Comparison of ENCODE assay signal across 16 cellular contexts in genomic region chr11:134361661-134362060, GRCh38. TPM values are rescaled to one million over a fixed set of nuclear protein-coding genes. Genes with fewer than 3 reads are reported as not detected.
"Had no signal": no experiment of that assay in that cellular context is flagged by ENCODE, and none has a peak within 500 bp of the region (broad histone marks: within the 10 kb centered on the region; RNA-seq: fewer than 3 reads in every experiment).

No MANE protein-coding gene starts in this region.

- H3K27me3 ChIP-seq: hepatocyte, ovary, thyroid gland, uterus had no signal

- H3K9me3 ChIP-seq: esophagus muscularis mucosa, ovary, thyroid gland, uterus had no signal

- H3K36me3 Mint-ChIP-seq: activated CD4-positive, alpha-beta memory T cell treated with anti-CD3 and anti-CD28 coated beads for 36 hours; activated CD8-positive, alpha-beta memory T cell treated with anti-CD3 and anti-CD28 coated beads, Interleukin-2, amount 10 ng/mL, durations not matched to agents 7 days and 5 days had no signal

- H3K4me1 ChIP-seq: neural progenitor cell, uterus had no signal

- H3K4me3 Mint-ChIP-seq: activated CD4-positive, alpha-beta memory T cell treated with anti-CD3 and anti-CD28 coated beads for 36 hours; activated CD8-positive, alpha-beta memory T cell treated with anti-CD3 and anti-CD28 coated beads, Interleukin-2, amount 10 ng/mL, durations not matched to agents 7 days and 5 days; activated T-cell treated with anti-CD3 and anti-CD28 coated beads, Interleukin-2, amount 50 U/mL, for 24 hours; neural progenitor cell had no signal

- H3K27ac ChIP-seq: esophagus muscularis mucosa, hepatocyte, neural progenitor cell, ovary, thyroid gland, uterus had no signal

- ATAC-seq: activated CD8-positive, alpha-beta memory T cell treated with anti-CD3 and anti-CD28 coated beads, Interleukin-2, amount 10 ng/mL, durations not matched to agents 7 days and 5 days had no signal

- H3K36me3 ChIP-seq: esophagus muscularis mucosa, neural progenitor cell, ovary, thyroid gland, uterus had no signal

- DNase-seq: activated CD4-positive, alpha-beta memory T cell treated with anti-CD3 and anti-CD28 coated beads for 36 hours; activated CD4-positive, alpha-beta T cell treated with anti-CD3 and anti-CD28 coated beads for 1 hour; activated CD8-positive, alpha-beta memory T cell treated with anti-CD3 and anti-CD28 coated beads, Interleukin-2, amount 10 ng/mL, durations not matched to agents 7 days and 5 days; activated effector memory CD4-positive, alpha-beta T cell treated with Interleukin-2 at 50 U/mL for 16 hours; activated T-cell treated with anti-CD3 and anti-CD28 coated beads, Interleukin-2, amount 50 U/mL, for 24 hours; islet precursor cell; stimulated activated CD4-positive, alpha-beta T cell treated with anti-CD3 and anti-CD28 coated beads, Interleukin-12 subunit alpha, Interleukin-12 subunit beta, amount 100 ng/mL, for 4 hours; stimulated activated CD4-positive, alpha-beta T cell treated with anti-CD3 and anti-CD28 coated beads, Interleukin-2, amount 100 ng/mL, for 24 hours; T-helper 9 cell; thyroid gland; uterus had no signal

- H3K4me3 ChIP-seq: esophagus muscularis mucosa, hepatocyte, neural progenitor cell, ovary, thyroid gland, uterus had no signal

- H3K9me3 Mint-ChIP-seq: activated CD4-positive, alpha-beta memory T cell treated with anti-CD3 and anti-CD28 coated beads for 36 hours; activated T-cell treated with anti-CD3 and anti-CD28 coated beads, Interleukin-2, amount 50 U/mL, for 24 hours; neural progenitor cell had no signal

- H3K27ac Mint-ChIP-seq: activated CD4-positive, alpha-beta memory T cell treated with anti-CD3 and anti-CD28 coated beads for 36 hours; activated CD8-positive, alpha-beta memory T cell treated with anti-CD3 and anti-CD28 coated beads, Interleukin-2, amount 10 ng/mL, durations not matched to agents 7 days and 5 days; activated T-cell treated with anti-CD3 and anti-CD28 coated beads, Interleukin-2, amount 50 U/mL, for 24 hours; neural progenitor cell had no signal

RNA-seq across cellular contexts. Expression of gene B3GAT1, which starts 50.4 kb away (rescaled TPM):
- total RNA-seq: glomerular endothelial cell had no signal
